Comparison of ENCODE assay signal across 2 cellular contexts in genomic region chr14:74194875-74195274, GRCh38. TPM values are rescaled to one million over a fixed set of nuclear protein-coding genes. Genes with fewer than 3 reads are reported as not detected.
"Had no signal": no experiment of that assay in that cellular context is flagged by ENCODE, and none has a peak within 500 bp of the region (broad histone marks: within the 10 kb centered on the region; RNA-seq: fewer than 3 reads in every experiment).

No MANE protein-coding gene starts in this region.

RNA-seq across cellular contexts. Expression of gene VSX2, which starts 44.4 kb away (rescaled TPM):
- total RNA-seq: G401, GM12878 had no signal
